ENCODE assay signal across 1 cellular context in the genomic region with DNA sequence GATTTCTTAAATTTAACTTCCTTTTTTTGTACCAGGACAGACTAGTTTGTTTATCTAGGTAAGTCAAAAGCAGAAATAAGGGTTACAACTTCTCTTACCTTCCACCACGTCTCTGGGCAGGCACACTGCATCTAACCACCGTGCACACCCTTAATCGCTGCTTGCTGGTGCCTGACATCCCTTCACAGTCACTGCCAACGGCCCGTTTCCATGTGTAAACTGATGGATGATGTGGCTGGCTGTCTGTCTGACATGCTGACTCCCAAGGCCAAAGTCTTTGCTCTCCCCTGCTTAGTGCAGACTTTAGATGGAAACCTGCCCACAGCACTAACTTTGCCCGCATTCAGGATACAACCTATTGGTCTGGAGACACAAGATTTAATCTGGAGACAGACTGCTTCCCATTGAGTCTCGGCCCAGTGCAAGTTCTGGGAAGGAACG.
TF ChIP-seq lines count a peak whose summit lies in the region.

No MANE protein-coding gene starts in this region.

TF ChIP-seq in GM23338, 12 proteins besides CTCF, POLR2A, EP300 and RAD21:
- TF ChIP-seq ZNF462 (CRISPR knock-in tag; IDR thresholded peaks at IDR 0.05) (no peak), EZH2phosphoT487 (IDR thresholded peaks at IDR 0.05; ENCODE audit: unreplicated experiment) (no peak), STAT1 (IDR thresholded peaks at IDR 0.05; ENCODE audit: unreplicated experiment) (no peak), JUNB (IDR thresholded peaks at IDR 0.05; ENCODE audit: unreplicated experiment) (no peak), ZNF331 (CRISPR knock-in tag; IDR thresholded peaks at IDR 0.05; ENCODE audit: low read depth) (no peak), ZNF114 (CRISPR knock-in tag; IDR thresholded peaks at IDR 0.05) (no peak), REST (IDR thresholded peaks at IDR 0.05; ENCODE audit: unreplicated experiment) (no peak), EZH2 (IDR thresholded peaks at IDR 0.05; ENCODE audit: low read depth, unreplicated experiment) (no peak), POLR2AphosphoS5 (IDR thresholded peaks at IDR 0.05; ENCODE audit: low read depth) (no peak), CREB1 (CRISPR knock-in tag; IDR thresholded peaks at IDR 0.05; ENCODE audit: low read depth) (no peak), NANOG (IDR thresholded peaks at IDR 0.05; ENCODE audit: borderline replicate concordance) (no peak)
- TF ChIP-seq, protein P1, sequence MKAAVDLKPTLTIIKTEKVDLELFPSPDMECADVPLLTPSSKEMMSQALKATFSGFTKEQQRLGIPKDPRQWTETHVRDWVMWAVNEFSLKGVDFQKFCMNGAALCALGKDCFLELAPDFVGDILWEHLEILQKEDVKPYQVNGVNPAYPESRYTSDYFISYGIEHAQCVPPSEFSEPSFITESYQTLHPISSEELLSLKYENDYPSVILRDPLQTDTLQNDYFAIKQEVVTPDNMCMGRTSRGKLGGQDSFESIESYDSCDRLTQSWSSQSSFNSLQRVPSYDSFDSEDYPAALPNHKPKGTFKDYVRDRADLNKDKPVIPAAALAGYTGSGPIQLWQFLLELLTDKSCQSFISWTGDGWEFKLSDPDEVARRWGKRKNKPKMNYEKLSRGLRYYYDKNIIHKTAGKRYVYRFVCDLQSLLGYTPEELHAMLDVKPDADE (IDR thresholded peaks at IDR 0.05), result no peak
TF ChIP-seq in GM23338: peak in this region for 0.
